10 cellular contexts compared by ENCODE assay signal in genomic region chr15:68335251-68335650, GRCh38. TPM values are rescaled to one million over a fixed set of nuclear protein-coding genes. Genes with fewer than 3 reads are reported as not detected.
DNase-seq lines count a peak whose midpoint lies in the region; ATAC-seq and TF ChIP-seq lines count a peak whose summit lies in the region.
"Had no signal": no experiment of that assay in that cellular context is flagged by ENCODE, and none has a peak within 500 bp of the region (broad histone marks: within the 10 kb centered on the region; RNA-seq: fewer than 3 reads in every experiment).

No MANE protein-coding gene starts in this region.

- ATAC-seq in mucosa of descending colon: peak; percentile 40
- ATAC-seq in GM21367 (IDR thresholded peaks at IDR 0.05; ENCODE audit: unreplicated experiment): no peak

- no peaks in the 10 kb centered on the region; a peak in 1 of 22 replicates for H3K27me3 ChIP-seq in BLaER1 treated with 17β-estradiol and CSF1 and Interleukin-3, amounts not matched to agents 10 nM and 100 nM
- no peaks in the 10 kb centered on the region for H3K27me3 ChIP-seq in suprapubic skin

- TF ChIP-seq POLR2A in suprapubic skin (IDR thresholded peaks at IDR 0.05): no peak

- no peak for TF ChIP-seq CTCF in mucosa of descending colon (IDR thresholded peaks at IDR 0.05)
- TF ChIP-seq CTCF in suprapubic skin (IDR thresholded peaks at IDR 0.05): no peak

- WGBS in suprapubic skin: 73% methylated on average over 1 of the region's 1 CpG

- peak; percentile 18 for DNase-seq in NCI-H2029 treated with DMSO at 0.1 percent for 48 hours (lab: John Stamatoyannopoulos, UW)
- DNase-seq in cerebellum (ENCODE audit: low spot score): peak; percentile 71
- DNase-seq in mucosa of descending colon: no peak
- no peak for DNase-seq in NAMALWA (ENCODE audit: low spot score)
- no peak for DNase-seq in SHP77 treated with DMSO at 0.1 percent for 48 hours (lab: John Stamatoyannopoulos, UW)
- DNase-seq in suprapubic skin (ENCODE audit: low spot score in 2 of 2): no peak
- DNase-seq: CD4-positive, alpha-beta T cell had no signal

- peak overlapping the region in 4 of 11 experiments; percentile 5 to 29 (median 26); a peak in 2 of 22 replicates for H3K9ac ChIP-seq in BLaER1 treated with 17β-estradiol and CSF1 and Interleukin-3, amounts not matched to agents 10 nM and 100 nM
- H3K9ac ChIP-seq: KMS-11 had no signal

- H4K20me1 ChIP-seq in BLaER1 treated with 17β-estradiol and CSF1 and Interleukin-3, amounts not matched to agents 10 nM and 100 nM: 0 out of 22 replicates have a peak, but pooled peaks cover 0 to 8% (median 0%) of the 10 kb centered on the region in 11 experiments

- H3K4me1 ChIP-seq in BLaER1 treated with 17β-estradiol and CSF1 and Interleukin-3, amounts not matched to agents 10 nM and 100 nM: peaks cover 40 to 79% (median 56%) of the 10 kb centered on the region in 10 experiments
- H3K4me1 ChIP-seq in mucosa of descending colon (ENCODE audit: low read depth) (no peaks in the 10 kb centered on the region), suprapubic skin (peaks cover 20% of the 10 kb centered on the region)

- no peak for TF ChIP-seq EP300 in suprapubic skin (IDR thresholded peaks at IDR 0.05)

- no peak overlapping the region for H3K4me3 ChIP-seq in BLaER1 treated with 17β-estradiol and CSF1 and Interleukin-3, amounts not matched to agents 10 nM and 100 nM
- H3K4me3 ChIP-seq in mucosa of descending colon (no peak overlapping the region), suprapubic skin (no peak overlapping the region)

- H3K36me3 ChIP-seq in BLaER1 treated with 17β-estradiol and CSF1 and Interleukin-3, amounts not matched to agents 10 nM and 100 nM: no peaks in the 10 kb centered on the region
- H3K36me3 ChIP-seq in mucosa of descending colon (ENCODE audit: low read depth) (no peaks in the 10 kb centered on the region), suprapubic skin (no peaks in the 10 kb centered on the region)

- no peaks in the 10 kb centered on the region for H3K9me3 ChIP-seq in BLaER1 treated with 17β-estradiol and CSF1 and Interleukin-3, amounts not matched to agents 10 nM and 100 nM (replicated peaks in 1 of 11)
- no peaks in the 10 kb centered on the region for H3K9me3 ChIP-seq in mucosa of descending colon
- H3K9me3 ChIP-seq in suprapubic skin: no peaks in the 10 kb centered on the region

- intact Hi-C loops in mucosa of descending colon (cut with DNase I, micrococcal nuclease): no loop called here

- peak overlapping the region in 5 of 11 experiments; percentile 0 to 71 (median 65); a peak in 7 of 22 replicates for H3K27ac ChIP-seq in BLaER1 treated with 17β-estradiol and CSF1 and Interleukin-3, amounts not matched to agents 10 nM and 100 nM
- H3K27ac ChIP-seq in suprapubic skin: no peak overlapping the region
- H3K27ac ChIP-seq: KMS-11 had no signal

- peak overlapping the region; percentile 63 to 95 (median 82) for H3K4me2 ChIP-seq in BLaER1 treated with 17β-estradiol and CSF1 and Interleukin-3, amounts not matched to agents 10 nM and 100 nM
- H3K4me2 ChIP-seq: KMS-11 had no signal

RNA-seq across cellular contexts. Expression of gene FEM1B, which starts 57.7 kb away (rescaled TPM):
- 130 TPM for total RNA-seq in cerebellum
- total RNA-seq in mucosa of descending colon: 10 to 100 TPM; 50.4 to 65.3 (median 65.3) TPM
- 10 to 100 TPM; 56.3 to 89.6 (median 63.8) TPM for total RNA-seq in suprapubic skin

Comparison
In these comparisons a context has a peak if more than half of its experiments do, and no peak if none do; other contexts are left out.
1. DNase-seq: peak in NCI-H2029 treated with DMSO at 0.1 percent for 48 hours (single experiment) and cerebellum (single experiment); none in mucosa of descending colon (0 of 3), NAMALWA (single experiment), SHP77 treated with DMSO at 0.1 percent for 48 hours (single experiment) and suprapubic skin (0 of 2).